Comparison of ENCODE assay signal across 7 cellular contexts in genomic region chr1:6587261-6588005, GRCh38. TPM values are rescaled to one million over a fixed set of nuclear protein-coding genes. Genes with fewer than 3 reads are reported as not detected.
A peak's percentile ranks its signal among the peaks of the same experiment; 100 is the strongest.
DNase-seq lines count a peak whose midpoint lies in the region; ATAC-seq and TF ChIP-seq lines count a peak whose summit lies in the region.
"Had no signal": no experiment of that assay in that cellular context is flagged by ENCODE, and none has a peak within 500 bp of the region (broad histone marks: within the 10 kb centered on the region; RNA-seq: fewer than 3 reads in every experiment).

No MANE protein-coding gene starts in this region.

- H3K4me1 Mint-ChIP-seq in activated CD8-positive, alpha-beta T cell treated with anti-CD3 and anti-CD28 coated beads for 36 hours (ENCODE audit: low read depth), result peaks cover 24% of the 10 kb centered on the region
- peaks cover 19% of the 10 kb centered on the region for H3K4me1 Mint-ChIP-seq in memory B cell

- H3K36me3 Mint-ChIP-seq in activated CD8-positive, alpha-beta T cell treated with anti-CD3 and anti-CD28 coated beads for 36 hours (ENCODE audit: low read depth), result peaks cover 6% of the 10 kb centered on the region
- H3K36me3 Mint-ChIP-seq in memory B cell, result peaks cover 5% of the 10 kb centered on the region

- no peak for ATAC-seq in activated CD8-positive, alpha-beta T cell treated with anti-CD3 and anti-CD28 coated beads for 36 hours
- no peak for ATAC-seq in memory B cell (ENCODE audit: low read depth)
- ATAC-seq in GM21576 (IDR thresholded peaks at IDR 0.05; ENCODE audit: unreplicated experiment), result no peak
- ATAC-seq in HG02763 (IDR thresholded peaks at IDR 0.05; ENCODE audit: unreplicated experiment), result no peak
- ATAC-seq in HG03175 (IDR thresholded peaks at IDR 0.05; ENCODE audit: unreplicated experiment), result no peak

- no peak for TF ChIP-seq CTCF in activated CD8-positive, alpha-beta T cell treated with anti-CD3 and anti-CD28 coated beads for 36 hours (IDR thresholded peaks at IDR 0.05)

- no peaks in the 10 kb centered on the region for H3K9me3 Mint-ChIP-seq in activated CD8-positive, alpha-beta T cell treated with anti-CD3 and anti-CD28 coated beads for 36 hours
- H3K9me3 Mint-ChIP-seq in memory B cell, result no peaks in the 10 kb centered on the region

- H3K27ac Mint-ChIP-seq in activated CD8-positive, alpha-beta T cell treated with anti-CD3 and anti-CD28 coated beads for 36 hours, result peak overlapping the region; percentile 52
- peak overlapping the region; percentile 38 for H3K27ac Mint-ChIP-seq in memory B cell

- intact Hi-C loops in activated CD8-positive, alpha-beta T cell treated with anti-CD3 and anti-CD28 coated beads for 36 hours (cut with micrococcal nuclease), result no loop called here

- CTCF ChIA-PET in activated CD8-positive, alpha-beta T cell treated with anti-CD3 and anti-CD28 coated beads for 36 hours (lab: Charles Lee), result interaction anchor here (1.5 kb wide), 1 partner anchor 13 kb away, joined by 7 read pairs; no protein-coding TSS in a partner anchor

- POLR2A ChIA-PET in activated CD8-positive, alpha-beta T cell treated with anti-CD3 and anti-CD28 coated beads for 36 hours (lab: Charles Lee), result interaction anchor here (0.7 to 1.5 kb wide), 2 partner anchors 13 to 15 kb away, joined by 3 to 5 read pairs; no protein-coding TSS in a partner anchor

- no peak overlapping the region for H3K4me3 Mint-ChIP-seq in activated CD8-positive, alpha-beta T cell treated with anti-CD3 and anti-CD28 coated beads for 36 hours
- no peak overlapping the region for H3K4me3 Mint-ChIP-seq in memory B cell

- DNase-seq in ELR (ENCODE audit: low read depth), result peak; percentile 17
- no peak for DNase-seq in activated CD8-positive, alpha-beta T cell treated with anti-CD3 and anti-CD28 coated beads for 36 hours
- DNase-seq in memory B cell (ENCODE audit: low spot score in 2 of 2), result no peak
- DNase-seq: NCI-H226 had no signal

- H3K27me3 Mint-ChIP-seq in activated CD8-positive, alpha-beta T cell treated with anti-CD3 and anti-CD28 coated beads for 36 hours, result no peaks in the 10 kb centered on the region
- no peaks in the 10 kb centered on the region for H3K27me3 Mint-ChIP-seq in memory B cell

RNA-seq across cellular contexts. Expression of gene ZBTB48, which starts 7.6 kb away (rescaled TPM):
- 10 to 100 TPM; 22.4 to 32.1 TPM for total RNA-seq in activated CD8-positive, alpha-beta T cell treated with anti-CD3 and anti-CD28 coated beads for 36 hours

RNA-seq across cellular contexts. Expression of gene KLHL21, which starts 15.2 kb away (rescaled TPM):
- total RNA-seq in activated CD8-positive, alpha-beta T cell treated with anti-CD3 and anti-CD28 coated beads for 36 hours, result 10 to 100 TPM; 17.9 to 18.1 TPM

RNA-seq across cellular contexts. Expression of gene PHF13, which starts 26.1 kb away (rescaled TPM):
- total RNA-seq in activated CD8-positive, alpha-beta T cell treated with anti-CD3 and anti-CD28 coated beads for 36 hours, result 10 to 100 TPM; 12.5 to 14.8 TPM

RNA-seq across cellular contexts. Expression of gene TAS1R1, which starts 32.3 kb away (rescaled TPM):
- not detected for total RNA-seq in activated CD8-positive, alpha-beta T cell treated with anti-CD3 and anti-CD28 coated beads for 36 hours

RNA-seq across cellular contexts. Expression of gene NOL9, which starts 33.1 kb away (rescaled TPM):
- total RNA-seq in activated CD8-positive, alpha-beta T cell treated with anti-CD3 and anti-CD28 coated beads for 36 hours, result 10 to 100 TPM; 39.7 to 40.4 TPM
